Comparison of ENCODE assay signal across 27 cellular contexts in genomic region chr17:32693135-32693897, GRCh38.
DNase-seq lines count a peak whose midpoint lies in the region; ATAC-seq and TF ChIP-seq lines count a peak whose summit lies in the region.
"Had no signal": no experiment of that assay in that cellular context is flagged by ENCODE, and none has a peak within 500 bp of the region (broad histone marks: within the 10 kb centered on the region; RNA-seq: fewer than 3 reads in every experiment).

No MANE protein-coding gene starts in this region.

- H3K36me3 ChIP-seq in neural cell (ENCODE audit: insufficient read depth, low read length), result no peaks in the 10 kb centered on the region
- H3K36me3 ChIP-seq in left lung, result no peaks in the 10 kb centered on the region
- no peaks in the 10 kb centered on the region for H3K36me3 ChIP-seq in naive thymus-derived CD4-positive, alpha-beta T cell (ENCODE audit: control insufficient read depth in 2 of 3, insufficient read depth in 3 of 3, low read length in 3 of 3)
- H3K36me3 ChIP-seq: gastroesophageal sphincter, left ventricle myocardium inferior, SJCRH30, thyroid gland had no signal

- H3K4me2 ChIP-seq in neural cell (ENCODE audit: low read length), result peak overlapping the region; percentile 25

- H3K9me3 ChIP-seq in neural cell (ENCODE audit: low read length) (no peaks in the 10 kb centered on the region), left lung (no peaks in the 10 kb centered on the region)
- H3K9me3 ChIP-seq in naive thymus-derived CD4-positive, alpha-beta T cell (ENCODE audit: control insufficient read depth in 2 of 3, low read length in 3 of 3), result no peaks in the 10 kb centered on the region
- H3K9me3 ChIP-seq: ascending aorta, gastroesophageal sphincter, left ventricle myocardium inferior, psoas muscle, SJCRH30, thyroid gland had no signal

- peaks cover 3% of the 10 kb centered on the region for H3F3A ChIP-seq in neural cell (ENCODE audit: insufficient read depth, low read length, poor library complexity, severe bottlenecking)

- POLR2A ChIA-PET in naive thymus-derived CD4-positive, alpha-beta T cell (lab: Charles Lee), result no interaction called here

- H3K9me3 Mint-ChIP-seq in brain, result peaks cover 0 to 9% (median 3%) of the 10 kb centered on the region in 5 experiments
- H3K9me3 Mint-ChIP-seq in naive thymus-derived CD4-positive, alpha-beta T cell, result no peaks in the 10 kb centered on the region
- H3K9me3 Mint-ChIP-seq: activated CD4-positive, alpha-beta memory T cell treated with anti-CD3 and anti-CD28 coated beads, Interleukin-2, amount 10 ng/mL, durations not matched to agents 7 days and 5 days; activated naive CD8-positive, alpha-beta T cell treated with anti-CD3 and anti-CD28 coated beads, Interleukin-2, amount 10 ng/mL, durations not matched to agents 7 days and 5 days; stimulated activated naive CD8-positive, alpha-beta T cell treated with anti-CD3 and anti-CD28 coated beads, Interleukin-15, Interleukin-2, amounts not matched to agents 100 ng/mL and 50 ng/mL, for 24 hours had no signal

- H3K4me3 Mint-ChIP-seq in brain, result peak overlapping the region; percentile 0 to 78 (median 70)
- no peak overlapping the region for H3K4me3 Mint-ChIP-seq in naive thymus-derived CD4-positive, alpha-beta T cell
- H3K4me3 Mint-ChIP-seq: activated CD4-positive, alpha-beta memory T cell treated with anti-CD3 and anti-CD28 coated beads, Interleukin-2, amount 10 ng/mL, durations not matched to agents 7 days and 5 days; activated naive CD8-positive, alpha-beta T cell treated with anti-CD3 and anti-CD28 coated beads, Interleukin-2, amount 10 ng/mL, durations not matched to agents 7 days and 5 days; CD4-positive, CD25-positive, alpha-beta regulatory T cell; stimulated activated naive CD8-positive, alpha-beta T cell treated with anti-CD3 and anti-CD28 coated beads, Interleukin-15, Interleukin-2, amounts not matched to agents 100 ng/mL and 50 ng/mL, for 24 hours had no signal

- peak overlapping the region; percentile 5 for H2AFZ ChIP-seq in neural cell (ENCODE audit: low read depth, low read length)

- TF ChIP-seq RAD21 in neural cell (conservative IDR thresholded peaks at IDR 0.05), result peak; percentile 24

- H3K27ac ChIP-seq in neural cell (ENCODE audit: low read length) (peak overlapping the region; percentile 95), left lung (no peak overlapping the region)
- H3K27ac ChIP-seq in naive thymus-derived CD4-positive, alpha-beta T cell (ENCODE audit: low read depth, low read length), result no peak overlapping the region
- H3K27ac ChIP-seq: ascending aorta, gastroesophageal sphincter, left ventricle myocardium inferior, psoas muscle, SJCRH30, thyroid gland had no signal

- CTCF ChIA-PET in naive thymus-derived CD4-positive, alpha-beta T cell (lab: Charles Lee), result no interaction called here

- intact Hi-C loops in left lung (cut with DNase I), result no loop called here
- intact Hi-C loops in naive thymus-derived CD4-positive, alpha-beta T cell (cut with micrococcal nuclease), result no loop called here

- no peaks in the 10 kb centered on the region for H3K9me2 ChIP-seq in neural cell (ENCODE audit: insufficient read depth, low read length)

- no peaks in the 10 kb centered on the region for H3K4me1 ChIP-seq in left lung
- no peaks in the 10 kb centered on the region for H3K4me1 ChIP-seq in naive thymus-derived CD4-positive, alpha-beta T cell (ENCODE audit: control insufficient read depth in 2 of 2, insufficient read depth in 2 of 2, low read length in 2 of 2)
- H3K4me1 ChIP-seq: ascending aorta, gastroesophageal sphincter, left ventricle myocardium inferior, psoas muscle, SJCRH30, thyroid gland had no signal

- H3K27me3 ChIP-seq in neural cell (ENCODE audit: insufficient read depth, low read depth, low read length) (no peaks in the 10 kb centered on the region), left lung (no peaks in the 10 kb centered on the region)
- no peaks in the 10 kb centered on the region for H3K27me3 ChIP-seq in naive thymus-derived CD4-positive, alpha-beta T cell (ENCODE audit: control insufficient read depth in 2 of 2, insufficient read depth in 2 of 2, low read length in 2 of 2)
- H3K27me3 ChIP-seq: ascending aorta, gastroesophageal sphincter, thyroid gland had no signal

- no peaks in the 10 kb centered on the region for H3K27me3 Mint-ChIP-seq in brain
- peaks cover 0 to 7% (median 0%) of the 10 kb centered on the region in 5 donors for H3K27me3 Mint-ChIP-seq in naive thymus-derived CD4-positive, alpha-beta T cell
- H3K27me3 Mint-ChIP-seq: activated CD4-positive, alpha-beta memory T cell treated with anti-CD3 and anti-CD28 coated beads, Interleukin-2, amount 10 ng/mL, durations not matched to agents 7 days and 5 days; activated naive CD8-positive, alpha-beta T cell treated with anti-CD3 and anti-CD28 coated beads, Interleukin-2, amount 10 ng/mL, durations not matched to agents 7 days and 5 days; stimulated activated naive CD8-positive, alpha-beta T cell treated with anti-CD3 and anti-CD28 coated beads, Interleukin-15, Interleukin-2, amounts not matched to agents 100 ng/mL and 50 ng/mL, for 24 hours had no signal

- peak overlapping the region; percentile 56 for H3K9ac ChIP-seq in neural cell (ENCODE audit: low read length)

- no peaks in the 10 kb centered on the region for H3K79me2 ChIP-seq in neural cell (replicated peaks; ENCODE audit: insufficient read depth, low read length)

- H3K36me3 Mint-ChIP-seq in brain, result peaks cover 8% of the 10 kb centered on the region
- H3K36me3 Mint-ChIP-seq in naive thymus-derived CD4-positive, alpha-beta T cell, result peaks cover 0 to 17% (median 5%) of the 10 kb centered on the region in 5 donors
- H3K36me3 Mint-ChIP-seq: activated naive CD8-positive, alpha-beta T cell treated with anti-CD3 and anti-CD28 coated beads, Interleukin-2, amount 10 ng/mL, durations not matched to agents 7 days and 5 days had no signal

- H4K20me1 ChIP-seq in neural cell (ENCODE audit: insufficient read depth), result no peaks in the 10 kb centered on the region

- ATAC-seq in left lung (no peak), HG03439 (IDR thresholded peaks at IDR 0.05; ENCODE audit: unreplicated experiment) (no peak)
- no peak for ATAC-seq in naive thymus-derived CD4-positive, alpha-beta T cell
- ATAC-seq: gastroesophageal sphincter, psoas muscle had no signal

- H3K4me3 ChIP-seq in neural cell (ENCODE audit: low read length), result peak overlapping the region; percentile 46
- no peak overlapping the region for H3K4me3 ChIP-seq in left lung
- no peak overlapping the region for H3K4me3 ChIP-seq in naive thymus-derived CD4-positive, alpha-beta T cell (ENCODE audit: low read length)
- H3K4me3 ChIP-seq: ascending aorta, gastroesophageal sphincter, left ventricle myocardium inferior, psoas muscle, SJCRH30, thyroid gland had no signal

- peak; percentile 88 for TF ChIP-seq EP300 in neural cell (conservative IDR thresholded peaks at IDR 0.05; ENCODE audit: poor library complexity, severe bottlenecking)

- peak overlapping the region; percentile 55 to 97 (median 91) for H3K27ac Mint-ChIP-seq in brain
- H3K27ac Mint-ChIP-seq in naive thymus-derived CD4-positive, alpha-beta T cell, result no peak overlapping the region
- H3K27ac Mint-ChIP-seq: activated CD4-positive, alpha-beta memory T cell treated with anti-CD3 and anti-CD28 coated beads, Interleukin-2, amount 10 ng/mL, durations not matched to agents 7 days and 5 days; activated naive CD8-positive, alpha-beta T cell treated with anti-CD3 and anti-CD28 coated beads, Interleukin-2, amount 10 ng/mL, durations not matched to agents 7 days and 5 days; CD4-positive, CD25-positive, alpha-beta regulatory T cell; stimulated activated naive CD8-positive, alpha-beta T cell treated with anti-CD3 and anti-CD28 coated beads, Interleukin-15, Interleukin-2, amounts not matched to agents 100 ng/mL and 50 ng/mL, for 24 hours had no signal

- no peak for TF ChIP-seq CTCF in brain (conservative IDR thresholded peaks at IDR 0.05)
- peak; percentile 45 for TF ChIP-seq CTCF in neural cell (IDR thresholded peaks at IDR 0.05; ENCODE audit: poor library complexity, severe bottlenecking)
- no peak for TF ChIP-seq CTCF in left lung (IDR thresholded peaks at IDR 0.05)

- DNase-seq in NCI-H1417 (lab: John Stamatoyannopoulos, UW) (peak; percentile 5 to 77 (median 16)), NCI-H1417 treated with DMSO at 0.1 percent for 48 hours (lab: John Stamatoyannopoulos, UW) (no peak), NCI-H2227 (lab: John Stamatoyannopoulos, UW; ENCODE audit: unreplicated experiment) (peak; percentile 45), left lung (no peak)
- no peak for DNase-seq in naive thymus-derived CD4-positive, alpha-beta T cell
- DNase-seq: 8988T; activated CD4-positive, alpha-beta memory T cell treated with anti-CD3 and anti-CD28 coated beads, Interleukin-2, amount 10 ng/mL, durations not matched to agents 7 days and 5 days; activated CD4-positive, CD25-positive, alpha-beta regulatory T cell treated with anti-CD3 and anti-CD28 coated beads, Interleukin-2, amount 50 U/mL, for 72 hours; activated naive CD8-positive, alpha-beta T cell treated with anti-CD3 and anti-CD28 coated beads, Interleukin-2, amount 10 ng/mL, durations not matched to agents 7 days and 5 days; CD4-positive, CD25-positive, alpha-beta regulatory T cell; central memory CD4-positive, alpha-beta T cell; Karpas-422; left ventricle myocardium inferior; mesendoderm; MV-4-11; NCI-H187 treated with DMSO at 0.1 percent for 48 hours; occipital lobe; psoas muscle; SJCRH30; T-helper 1 cell; thyroid gland had no signal

- H3K4me1 Mint-ChIP-seq in brain, result peaks cover 43% of the 10 kb centered on the region
- H3K4me1 Mint-ChIP-seq in naive thymus-derived CD4-positive, alpha-beta T cell, result no peaks in the 10 kb centered on the region
- H3K4me1 Mint-ChIP-seq: activated naive CD8-positive, alpha-beta T cell treated with anti-CD3 and anti-CD28 coated beads, Interleukin-2, amount 10 ng/mL, durations not matched to agents 7 days and 5 days had no signal

Comparison
In these comparisons a context has a peak if more than half of its experiments do, and no peak if none do; other contexts are left out.
1. DNase-seq: peak in NCI-H1417 (3 of 3) and NCI-H2227 (single experiment); none in NCI-H1417 treated with DMSO at 0.1 percent for 48 hours (single experiment), left lung (0 of 2) and naive thymus-derived CD4-positive, alpha-beta T cell (0 of 9).
2. H3K27ac Mint-ChIP-seq: peak in brain (5 of 5); none in naive thymus-derived CD4-positive, alpha-beta T cell (0 of 9).
3. H3K4me3 Mint-ChIP-seq: peak in brain (5 of 5); none in naive thymus-derived CD4-positive, alpha-beta T cell (0 of 10).